10 cellular contexts compared by ENCODE assay signal in genomic region chr5:73119492-73120157, GRCh38. TPM values are rescaled to one million over a fixed set of nuclear protein-coding genes. Genes with fewer than 3 reads are reported as not detected.
DNase-seq lines count a peak whose midpoint lies in the region; ATAC-seq and TF ChIP-seq lines count a peak whose summit lies in the region.
"Had no signal": no experiment of that assay in that cellular context is flagged by ENCODE, and none has a peak within 500 bp of the region (broad histone marks: within the 10 kb centered on the region; RNA-seq: fewer than 3 reads in every experiment).

No MANE protein-coding gene starts in this region.

- no peak overlapping the region for H3K14ac ChIP-seq in mesenchymal stem cell (ENCODE audit: low read length in 2 of 2)

- H3K4me1 ChIP-seq in SK-N-SH (ENCODE audit: control insufficient read depth in 1 of 2, insufficient read depth in 2 of 2, low read depth in 1 of 2, low read length in 1 of 2) (peaks cover 9 to 20% of the 10 kb centered on the region in 2 experiments), mesenchymal stem cell (ENCODE audit: control insufficient read depth, insufficient read depth, low read depth, low read length) (peaks cover 40% of the 10 kb centered on the region)

- no peak overlapping the region for H3K4ac ChIP-seq in mesenchymal stem cell (ENCODE audit: low read depth in 1 of 2, low read length in 2 of 2)

- CTCF ChIA-PET in SK-N-SH (lab: Yijun Ruan, JAX): interaction anchor here (1.2 kb wide), 1 partner anchor 9 kb away, joined by 4 read pairs; no protein-coding TSS in a partner anchor

- H3K9ac ChIP-seq in SK-N-SH (no peak overlapping the region), mesenchymal stem cell (ENCODE audit: low read length) (peak overlapping the region; percentile 79)

- H3K4me2 ChIP-seq in SK-N-SH (no peak overlapping the region), mesenchymal stem cell (ENCODE audit: low read length, poor library complexity, severe bottlenecking) (peak overlapping the region; percentile 80)

- peak overlapping the region; percentile 65 for H2AK5ac ChIP-seq in mesenchymal stem cell (ENCODE audit: low read length, severe bottlenecking)

- no peak for ATAC-seq in SK-N-SH treated with all-trans-retinoic acid at 6 μM for 48 hours

- H4K20me1 ChIP-seq in SK-N-SH (ENCODE audit: insufficient read depth): no peaks in the 10 kb centered on the region

- no peak overlapping the region for H4K91ac ChIP-seq in mesenchymal stem cell (ENCODE audit: low read length)

- H3F3A ChIP-seq in SK-N-SH (replicated peaks; ENCODE audit: insufficient read depth): peaks cover 12% of the 10 kb centered on the region

- H2BK5ac ChIP-seq in mesenchymal stem cell (ENCODE audit: low read depth, low read length, poor library complexity, severe bottlenecking): peak overlapping the region; percentile 5

- H4K8ac ChIP-seq in mesenchymal stem cell (ENCODE audit: low read length): peak overlapping the region; percentile 35

- POLR2A ChIA-PET in SK-N-SH (lab: Yijun Ruan, JAX): no interaction called here

- no peak overlapping the region for H3K23ac ChIP-seq in mesenchymal stem cell (ENCODE audit: low read length in 2 of 2)

- no peak for TF ChIP-seq EP300 in SK-N-SH (IDR thresholded peaks at IDR 0.05; ENCODE audit: borderline replicate concordance in 1 of 2, low read depth in 1 of 2, low read length in 1 of 2)

- peaks cover 0 to 4% of the 10 kb centered on the region in 2 experiments for H3K36me3 ChIP-seq in SK-N-SH (replicated peaks in 1 of 2; ENCODE audit: control insufficient read depth in 1 of 2, insufficient read depth in 2 of 2, low read length in 1 of 2)
- H3K36me3 ChIP-seq in mesenchymal stem cell (ENCODE audit: control insufficient read depth in 1 of 2, insufficient read depth in 2 of 2, low read depth in 1 of 2, low read length in 2 of 2): peaks cover 16 to 19% of the 10 kb centered on the region in 2 experiments

- no peak overlapping the region for H2BK15ac ChIP-seq in mesenchymal stem cell (ENCODE audit: low read depth, poor library complexity, severe bottlenecking)

- H2AFZ ChIP-seq in SK-N-SH (ENCODE audit: low read depth) (no peak overlapping the region), mesenchymal stem cell (ENCODE audit: low read depth, low read length) (no peak overlapping the region)

- H3K27me3 ChIP-seq in SK-N-SH (ENCODE audit: insufficient read depth): no peaks in the 10 kb centered on the region
- H3K27me3 ChIP-seq in dorsolateral prefrontal cortex: peaks cover 0 to 6% (median 0%) of the 10 kb centered on the region in 45 donors
- H3K27me3 ChIP-seq in mesenchymal stem cell (ENCODE audit: control insufficient read depth in 1 of 2, insufficient read depth in 1 of 2, low read length in 2 of 2): no peaks in the 10 kb centered on the region

- H2BK12ac ChIP-seq in mesenchymal stem cell (ENCODE audit: low read length in 2 of 2): peak overlapping the region in 1 of 2 experiments; percentile 49

- no peak for TF ChIP-seq RAD21 in SK-N-SH (IDR thresholded peaks at IDR 0.05; ENCODE audit: low read length)

- intact Hi-C loops in dorsolateral prefrontal cortex (cut with DNase I): loop anchor here in 1 of 2 donors (5.0 to 10.0 kb wide), 3 partner anchors 37 to 162 kb away; partner anchors contain the start of gene FCHO2

- H3K4me3 ChIP-seq in SK-N-SH (ENCODE audit: low read depth in 2 of 2, low read length in 1 of 2) (no peak overlapping the region), dorsolateral prefrontal cortex (peak overlapping the region; percentile 41 to 81 (median 67)), mesenchymal stem cell (ENCODE audit: insufficient read depth in 1 of 2, low read depth in 1 of 2, low read length in 2 of 2) (peak overlapping the region; percentile 77 to 88)

- H3K79me1 ChIP-seq in mesenchymal stem cell (replicated peaks; ENCODE audit: low read length, poor library complexity, severe bottlenecking): peaks cover 10% of the 10 kb centered on the region

- H3K79me2 ChIP-seq in SK-N-SH (ENCODE audit: insufficient read depth): no peaks in the 10 kb centered on the region

- 95% methylated on average over 37 of the region's 40 CpGs for WGBS in SK-N-SH (ENCODE audit: low lambda C conversion rate)
- 27% methylated on average over 32 of the region's 40 CpGs for WGBS in mesenchymal stem cell

- peak; percentile 33 for DNase-seq in SK-N-SH
- DNase-seq in dorsolateral prefrontal cortex: peak in 2 of 10 donors; percentile 6 to 30
- peak; percentile 20 for DNase-seq in mesenchymal stem cell
- no peak for DNase-seq in OCI-M1 (lab: John Stamatoyannopoulos, UW)
- no peak for DNase-seq in stimulated activated CD4-positive, alpha-beta T cell treated with anti-CD3 and anti-CD28 coated beads, Interleukin-12 subunit alpha, Interleukin-12 subunit beta, amount 100 ng/mL, for 4 hours
- DNase-seq in amniotic stem cell (lab: John Stamatoyannopoulos, UW): no peak
- DNase-seq: MV-4-11 had no signal

- H3K27ac ChIP-seq in SK-N-SH (ENCODE audit: low read depth in 2 of 2, low read length in 1 of 2): no peak overlapping the region
- H3K27ac ChIP-seq in dorsolateral prefrontal cortex: peak overlapping the region in 52 of 59 donors; percentile 10 to 97 (median 85)
- peak overlapping the region; percentile 4 for H3K27ac ChIP-seq in mesenchymal stem cell (ENCODE audit: low read length, poor library complexity, severe bottlenecking)
- H3K27ac ChIP-seq in temporal lobe (ENCODE audit: low read depth, low read length): peak overlapping the region; percentile 86

- no peaks in the 10 kb centered on the region for H3K9me2 ChIP-seq in SK-N-SH

- H3K18ac ChIP-seq in mesenchymal stem cell (ENCODE audit: low read depth in 1 of 2, low read length in 2 of 2): peak overlapping the region in 1 of 2 experiments; percentile 26

- H2BK120ac ChIP-seq in mesenchymal stem cell (ENCODE audit: low read depth, low read length): no peak overlapping the region

- TF ChIP-seq CTCF in SK-N-SH (IDR thresholded peaks at IDR 0.05) (no peak), dorsolateral prefrontal cortex (IDR thresholded peaks at IDR 0.05 in 54 of 56, conservative IDR thresholded peaks at IDR 0.05 in 2 of 56; ENCODE audit: low read depth in 1 of 56, partially characterized antibody in 56 of 56) (no peak)

- H3K9me3 ChIP-seq in SK-N-SH: no peaks in the 10 kb centered on the region
- no peaks in the 10 kb centered on the region for H3K9me3 ChIP-seq in mesenchymal stem cell (ENCODE audit: control insufficient read depth, low read length)

TF ChIP-seq in SK-N-SH, 30 proteins besides CTCF, POLR2A, EP300 and RAD21:
- no peak for TF ChIP-seq PBX3 (IDR thresholded peaks at IDR 0.05)

TF ChIP-seq in SK-N-SH treated with all-trans-retinoic acid at 6 μM for 48 hours, 23 proteins besides CTCF, POLR2A, EP300 and RAD21 (continues in another document):
- TF ChIP-seq ZC3H10 (CRISPR knock-in tag; IDR thresholded peaks at IDR 0.05): no peak
- TF ChIP-seq ESRRG (CRISPR knock-in tag; IDR thresholded peaks at IDR 0.05): no peak
- TF ChIP-seq PATZ1 (CRISPR knock-in tag; IDR thresholded peaks at IDR 0.05; ENCODE audit: borderline replicate concordance): no peak
- no peak for TF ChIP-seq POU6F1 (CRISPR knock-in tag; IDR thresholded peaks at IDR 0.05; ENCODE audit: borderline replicate concordance, low read depth)
- TF ChIP-seq ZNF8 (CRISPR knock-in tag; IDR thresholded peaks at IDR 0.05): no peak
- TF ChIP-seq SNAI2 (CRISPR knock-in tag; IDR thresholded peaks at IDR 0.05): no peak
- TF ChIP-seq TOX (CRISPR knock-in tag; IDR thresholded peaks at IDR 0.05; ENCODE audit: borderline replicate concordance): no peak
- no peak for TF ChIP-seq ZNF565 (CRISPR knock-in tag; conservative IDR thresholded peaks at IDR 0.05; ENCODE audit: low read depth)
- no peak for TF ChIP-seq CSDC2 (CRISPR knock-in tag; IDR thresholded peaks at IDR 0.05)

RNA-seq across cellular contexts. Expression of gene TMEM171, which starts 0.8 kb away (rescaled TPM):
- 7.6 and 8.9 TPM in 2 replicates for polyA plus RNA-seq in SK-N-SH (2012; rRNA removed)
- polyA plus RNA-seq in SK-N-SH (2012; cell fraction: cytosol; rRNA removed): 5.8 and 6.6 TPM in 2 replicates
- 4.3 and 4.4 TPM in 2 replicates for polyA plus RNA-seq in SK-N-SH (2012; cell fraction: nucleus; rRNA removed)
- total RNA-seq in dorsolateral prefrontal cortex (1 to 10 TPM in 79 of 120 experiments, under 1 TPM in 32, not detected in 9; 0.39 to 6.5 (median 1.4) TPM), temporal lobe (0.49 TPM)
- polyA plus RNA-seq in mesenchymal stem cell (2013, experiment 1 of 2): 0.47 TPM
- 0.56 TPM for polyA plus RNA-seq in mesenchymal stem cell (2013, experiment 2 of 2)
- total RNA-seq: activated CD8-positive, alpha-beta memory T cell treated with anti-CD3 and anti-CD28 coated beads for 36 hours had no signal

RNA-seq across cellular contexts. Expression of gene TMEM174, which starts 53.4 kb away (rescaled TPM):
- polyA plus RNA-seq in SK-N-SH (2012; rRNA removed): not detected in 2 replicates
- polyA plus RNA-seq in SK-N-SH (2012; cell fraction: cytosol; rRNA removed): not detected in 2 replicates
- not detected in 2 replicates for polyA plus RNA-seq in SK-N-SH (2012; cell fraction: nucleus; rRNA removed)
- total RNA-seq in dorsolateral prefrontal cortex: not detected
- not detected for polyA plus RNA-seq in mesenchymal stem cell (2013, experiment 1 of 2)
- not detected for polyA plus RNA-seq in mesenchymal stem cell (2013, experiment 2 of 2)
- not detected for total RNA-seq in temporal lobe
- total RNA-seq: activated CD8-positive, alpha-beta memory T cell treated with anti-CD3 and anti-CD28 coated beads for 36 hours had no signal

Comparison
In these comparisons a context has a peak if more than half of its experiments do, and no peak if none do; other contexts are left out.
1. DNase-seq: peak in SK-N-SH (single experiment) and mesenchymal stem cell (single experiment); none in OCI-M1 (single experiment), stimulated activated CD4-positive, alpha-beta T cell treated with anti-CD3 and anti-CD28 coated beads, Interleukin-12 subunit alpha, Interleukin-12 subunit beta, amount 100 ng/mL, for 4 hours (single experiment) and amniotic stem cell (single experiment).
2. H3K27ac ChIP-seq: peak in dorsolateral prefrontal cortex (52 of 59), mesenchymal stem cell (single experiment) and temporal lobe (single experiment); none in SK-N-SH (0 of 2).
3. H3K4me3 ChIP-seq: peak in dorsolateral prefrontal cortex (59 of 59) and mesenchymal stem cell (2 of 2); none in SK-N-SH (0 of 2).